ENCODE assay signal across 8 cellular contexts in the genomic region with DNA sequence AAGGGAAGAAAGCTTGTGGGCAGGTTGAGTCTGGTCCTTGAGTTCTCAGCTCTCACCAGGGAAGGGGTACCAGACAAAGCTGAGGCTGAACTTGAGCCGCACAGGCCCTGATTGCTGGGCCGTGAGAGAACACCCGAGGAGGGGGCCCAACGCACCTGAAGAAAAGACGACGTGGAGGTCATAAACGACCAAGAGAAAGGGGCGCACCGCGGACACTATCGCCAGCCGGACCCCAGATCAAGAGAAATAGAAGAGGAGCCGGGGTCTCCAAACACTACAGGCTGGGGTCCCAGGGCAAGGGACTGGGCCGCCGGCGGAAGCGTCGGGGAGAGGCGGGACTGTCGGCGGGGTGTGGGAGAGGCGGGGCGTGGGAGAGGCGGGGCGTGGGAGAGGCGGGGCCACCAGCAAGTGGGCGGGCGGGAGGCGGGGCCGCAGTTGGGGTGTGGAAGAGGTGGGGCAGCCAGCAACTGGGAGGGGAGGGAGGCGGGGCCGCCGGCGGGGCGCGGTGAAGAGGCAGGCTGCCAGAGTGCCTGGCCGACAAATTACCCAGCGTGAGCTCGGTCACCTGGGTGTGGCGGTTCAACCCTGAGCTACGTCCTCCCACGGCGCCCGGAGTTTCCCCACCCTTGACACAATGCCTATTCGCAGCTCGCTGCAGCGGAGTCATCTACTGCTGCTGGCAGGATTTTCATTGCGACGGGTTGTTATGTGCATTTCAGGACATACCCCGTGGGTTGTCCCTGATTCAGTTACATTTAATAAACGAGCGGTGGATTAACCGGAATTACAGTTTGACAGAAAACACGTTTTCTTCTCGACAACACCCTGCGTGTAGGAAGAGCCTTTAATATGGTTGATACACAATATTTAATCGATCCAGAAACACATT. TPM values are rescaled to one million over a fixed set of nuclear protein-coding genes. Genes with fewer than 3 reads are reported as not detected.
A peak's percentile ranks its signal among the peaks of the same experiment; 100 is the strongest.
DNase-seq lines count a peak whose midpoint lies in the region; ATAC-seq and TF ChIP-seq lines count a peak whose summit lies in the region.

No MANE protein-coding gene starts in this region.

- peak overlapping the region; percentile 93 for H3K4me3 Mint-ChIP-seq in activated naive CD8-positive, alpha-beta T cell

- WGBS in ovary, 3 donors = 0 to 1% (median 0%) methylated on average over 45 to 57 of the region's 57 CpGs
- WGBS in thymus = 1% methylated on average over 57 of the region's 57 CpGs

- H3K27me3 Mint-ChIP-seq in activated naive CD8-positive, alpha-beta T cell = no peaks in the 10 kb centered on the region

- peaks cover 20% of the 10 kb centered on the region for H3K4me1 Mint-ChIP-seq in activated naive CD8-positive, alpha-beta T cell (ENCODE audit: low read depth)

- peaks cover 2% of the 10 kb centered on the region for H3K4me1 ChIP-seq in ovary (ENCODE audit: insufficient read depth)
- H3K4me1 ChIP-seq in thymus (ENCODE audit: control insufficient read depth, insufficient read depth, low read length) = peaks cover 16% of the 10 kb centered on the region

- H3K4me3 ChIP-seq in GM12865 (ENCODE audit: low read depth, low read length) = peak overlapping the region; percentile 68
- peak overlapping the region; percentile 69 for H3K4me3 ChIP-seq in ovary
- peak overlapping the region; percentile 85 for H3K4me3 ChIP-seq in thymus (ENCODE audit: low read length)

- peak; percentile 99 for DNase-seq in GM12865 (ENCODE audit: low read depth)
- peak; percentile 93 for DNase-seq in NCI-H1105 (lab: John Stamatoyannopoulos, UW)
- DNase-seq in Right ventricle myocardium inferior (ENCODE audit: missing footprints) = peak; percentile 99
- peak; percentile 94 to 97 (median 96) for DNase-seq in ovary

- H3K36me3 ChIP-seq in ovary (no peaks in the 10 kb centered on the region), thymus (ENCODE audit: control insufficient read depth, insufficient read depth) (no peaks in the 10 kb centered on the region)

- H3K9me3 ChIP-seq in ovary (no peaks in the 10 kb centered on the region), thymus (ENCODE audit: control insufficient read depth) (no peaks in the 10 kb centered on the region)

- H3K27ac ChIP-seq in ovary (peak overlapping the region in 1 of 2 donors; percentile 64), thymus (ENCODE audit: low read depth) (peak overlapping the region; percentile 98)

- peak; percentile 68 for TF ChIP-seq POLR2A in ovary (IDR thresholded peaks at IDR 0.05)

- no peaks in the 10 kb centered on the region for H3K27me3 ChIP-seq in ovary
- no peaks in the 10 kb centered on the region for H3K27me3 ChIP-seq in thymus (ENCODE audit: control insufficient read depth, insufficient read depth)

- no peaks in the 10 kb centered on the region for H3K9me3 Mint-ChIP-seq in activated naive CD8-positive, alpha-beta T cell (ENCODE audit: low read depth)

- ATAC-seq in HG02678 (IDR thresholded peaks at IDR 0.05; ENCODE audit: unreplicated experiment) (peak; percentile 88), SK-N-SH treated with all-trans-retinoic acid at 6 μM for 48 hours (peak; percentile 85), Right ventricle myocardium inferior (peak; percentile 97)

- TF ChIP-seq EP300 in ovary (IDR thresholded peaks at IDR 0.05) = no peak

- TF ChIP-seq CTCF in GM12865 (IDR thresholded peaks at IDR 0.05; ENCODE audit: insufficient read depth, low read depth, low read length, missing control alignments) (no peak), ovary (IDR thresholded peaks at IDR 0.05) (no peak)

- no peaks in the 10 kb centered on the region for H3K36me3 Mint-ChIP-seq in activated naive CD8-positive, alpha-beta T cell

- intact Hi-C loops in Right ventricle myocardium inferior (cut with DNase I) (loop anchor here (1.0 to 10.0 kb wide), 5 partner anchors 24 to 664 kb away; a partner anchor contains a TSS), ovary (cut with DNase I) (loop anchor here in 3 of 4 donors (5.0 to 10.0 kb wide), 2 partner anchors 234 to 237 kb away; no protein-coding TSS in a partner anchor)

- H3K27ac Mint-ChIP-seq in activated naive CD8-positive, alpha-beta T cell = peak overlapping the region; percentile 96

TF ChIP-seq in SK-N-SH treated with all-trans-retinoic acid at 6 μM for 48 hours, 23 proteins besides CTCF, POLR2A, EP300 and RAD21:
- no peak for TF ChIP-seq OSR1 (CRISPR knock-in tag; IDR thresholded peaks at IDR 0.05)
- TF ChIP-seq ZNF565 (CRISPR knock-in tag; conservative IDR thresholded peaks at IDR 0.05; ENCODE audit: low read depth) = no peak
- no peak for TF ChIP-seq ZNF8 (CRISPR knock-in tag; IDR thresholded peaks at IDR 0.05)
- TF ChIP-seq, protein P1, sequence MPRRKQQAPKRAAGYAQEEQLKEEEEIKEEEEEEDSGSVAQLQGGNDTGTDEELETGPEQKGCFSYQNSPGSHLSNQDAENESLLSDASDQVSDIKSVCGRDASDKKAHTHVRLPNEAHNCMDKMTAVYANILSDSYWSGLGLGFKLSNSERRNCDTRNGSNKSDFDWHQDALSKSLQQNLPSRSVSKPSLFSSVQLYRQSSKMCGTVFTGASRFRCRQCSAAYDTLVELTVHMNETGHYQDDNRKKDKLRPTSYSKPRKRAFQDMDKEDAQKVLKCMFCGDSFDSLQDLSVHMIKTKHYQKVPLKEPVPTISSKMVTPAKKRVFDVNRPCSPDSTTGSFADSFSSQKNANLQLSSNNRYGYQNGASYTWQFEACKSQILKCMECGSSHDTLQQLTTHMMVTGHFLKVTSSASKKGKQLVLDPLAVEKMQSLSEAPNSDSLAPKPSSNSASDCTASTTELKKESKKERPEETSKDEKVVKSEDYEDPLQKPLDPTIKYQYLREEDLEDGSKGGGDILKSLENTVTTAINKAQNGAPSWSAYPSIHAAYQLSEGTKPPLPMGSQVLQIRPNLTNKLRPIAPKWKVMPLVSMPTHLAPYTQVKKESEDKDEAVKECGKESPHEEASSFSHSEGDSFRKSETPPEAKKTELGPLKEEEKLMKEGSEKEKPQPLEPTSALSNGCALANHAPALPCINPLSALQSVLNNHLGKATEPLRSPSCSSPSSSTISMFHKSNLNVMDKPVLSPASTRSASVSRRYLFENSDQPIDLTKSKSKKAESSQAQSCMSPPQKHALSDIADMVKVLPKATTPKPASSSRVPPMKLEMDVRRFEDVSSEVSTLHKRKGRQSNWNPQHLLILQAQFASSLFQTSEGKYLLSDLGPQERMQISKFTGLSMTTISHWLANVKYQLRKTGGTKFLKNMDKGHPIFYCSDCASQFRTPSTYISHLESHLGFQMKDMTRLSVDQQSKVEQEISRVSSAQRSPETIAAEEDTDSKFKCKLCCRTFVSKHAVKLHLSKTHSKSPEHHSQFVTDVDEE (CRISPR knock-in tag; IDR thresholded peaks at IDR 0.05) = no peak; the same call in 1 of the 2 replicates
- TF ChIP-seq, protein P2, sequence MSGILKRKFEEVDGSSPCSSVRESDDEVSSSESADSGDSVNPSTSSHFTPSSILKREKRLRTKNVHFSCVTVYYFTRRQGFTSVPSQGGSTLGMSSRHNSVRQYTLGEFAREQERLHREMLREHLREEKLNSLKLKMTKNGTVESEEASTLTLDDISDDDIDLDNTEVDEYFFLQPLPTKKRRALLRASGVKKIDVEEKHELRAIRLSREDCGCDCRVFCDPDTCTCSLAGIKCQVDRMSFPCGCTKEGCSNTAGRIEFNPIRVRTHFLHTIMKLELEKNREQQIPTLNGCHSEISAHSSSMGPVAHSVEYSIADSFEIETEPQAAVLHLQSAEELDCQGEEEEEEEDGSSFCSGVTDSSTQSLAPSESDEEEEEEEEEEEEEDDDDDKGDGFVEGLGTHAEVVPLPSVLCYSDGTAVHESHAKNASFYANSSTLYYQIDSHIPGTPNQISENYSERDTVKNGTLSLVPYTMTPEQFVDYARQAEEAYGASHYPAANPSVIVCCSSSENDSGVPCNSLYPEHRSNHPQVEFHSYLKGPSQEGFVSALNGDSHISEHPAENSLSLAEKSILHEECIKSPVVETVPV (CRISPR knock-in tag; IDR thresholded peaks at IDR 0.05) = no peak
- TF ChIP-seq ARNTL (CRISPR knock-in tag; IDR thresholded peaks at IDR 0.05; ENCODE audit: borderline replicate concordance, low read depth) = no peak
- no peak for TF ChIP-seq ZNF70 (CRISPR knock-in tag; IDR thresholded peaks at IDR 0.05)
- no peak for TF ChIP-seq TCF4 (CRISPR knock-in tag; IDR thresholded peaks at IDR 0.05; ENCODE audit: borderline replicate concordance)
- no peak for TF ChIP-seq ZFP30 (CRISPR knock-in tag; IDR thresholded peaks at IDR 0.05)
TF ChIP-seq in SK-N-SH treated with all-trans-retinoic acid at 6 μM for 48 hours: peak in this region for 0.

RNA-seq across cellular contexts. Expression of a gene that starts 15.5 kb away (rescaled TPM):
- total RNA-seq in Right ventricle myocardium inferior = 60.5 TPM
- total RNA-seq in ovary = 10 to 100 TPM; 46.9 to 98.9 (median 72.1) TPM
- polyA plus RNA-seq in ovary = 10 to 100 TPM; 20.9 to 46.2 TPM
- 58.1 TPM for polyA plus RNA-seq in thymus

RNA-seq across cellular contexts. Expression of a gene that starts 24.8 kb away (rescaled TPM):
- 25.1 TPM for total RNA-seq in Right ventricle myocardium inferior
- 10 to 100 TPM; 19.8 to 39.7 (median 34.9) TPM for total RNA-seq in ovary
- 10 to 100 TPM; 20.3 to 34.1 TPM for polyA plus RNA-seq in ovary
- 72.0 TPM for polyA plus RNA-seq in thymus
